Comparison of ENCODE assay signal across 35 cellular contexts in genomic region chr6:6293317-6293716, GRCh38. TPM values are rescaled to one million over a fixed set of nuclear protein-coding genes. Genes with fewer than 3 reads are reported as not detected.
"Had no signal": no experiment of that assay in that cellular context is flagged by ENCODE, and none has a peak within 500 bp of the region (broad histone marks: within the 10 kb centered on the region; RNA-seq: fewer than 3 reads in every experiment).

No MANE protein-coding gene starts in this region.

- H3K27ac ChIP-seq: ascending aorta, cardiac muscle cell, colonic mucosa, dorsolateral prefrontal cortex, gastroesophageal sphincter, hepatocyte, pancreas, prostate gland, stomach, thyroid gland, WERI-Rb-1 had no signal

- H3K4me2 ChIP-seq: hepatocyte, smooth muscle cell had no signal

- ATAC-seq: gastroesophageal sphincter; left ventricle myocardium superior; naive thymus-derived CD8-positive, alpha-beta T cell; pancreas; stimulated activated naive B cell treated with anti-CD40 and anti-IgM and Interleukin-4, amounts not matched to agents 10 μg/mL and 1 μg/mL and 100 μg/mL, for 72 hours had no signal

- H3K79me2 ChIP-seq: hepatocyte had no signal

- DNase-seq: activated CD4-positive, alpha-beta memory T cell treated with anti-CD3 and anti-CD28 coated beads for 36 hours; activated CD4-positive, alpha-beta T cell treated with anti-CD3 and anti-CD28 coated beads, Interleukin-2, amount 10 ng/mL, durations not matched to agents 24 days and 14 days; activated CD4-positive, CD25-positive, alpha-beta regulatory T cell treated with anti-CD3 and anti-CD28 coated beads, Interleukin-2, amount 50 U/mL, for 72 hours; activated CD8-positive, alpha-beta memory T cell treated with anti-CD3 and anti-CD28 coated beads, Interleukin-2, amount 50 U/mL, for 4 hours; activated effector memory CD4-positive, alpha-beta T cell treated with anti-CD3 and anti-CD28 coated beads, Interleukin-2, amount 50 U/mL, for 16 hours; activated naive CD4-positive, alpha-beta T cell treated with anti-CD3 and anti-CD28 coated beads for 36 hours; activated naive CD8-positive, alpha-beta T cell treated with anti-CD3 and anti-CD28 coated beads, Interleukin-2, amount 10 ng/mL, durations not matched to agents 7 days and 5 days; activated T-cell treated with anti-CD3 and anti-CD28 coated beads, Interleukin-2, amount 50 U/mL, for 1 hour; cerebellar nuclear complex; colonic mucosa; dorsolateral prefrontal cortex; effector memory CD4-positive, alpha-beta T cell; erythroblast; islet precursor cell; left ventricle myocardium superior; naive thymus-derived CD8-positive, alpha-beta T cell; nucleus accumbens; pancreas; stimulated activated CD4-positive, alpha-beta T cell treated with anti-CD3 and anti-CD28 coated beads, Interleukin-2, amount 100 ng/mL, for 24 hours; stimulated activated naive B cell treated with anti-CD40 and anti-IgM and Interleukin-4, amounts not matched to agents 10 μg/mL and 1 μg/mL and 100 μg/mL, for 72 hours; stomach; T-helper 9 cell; thyroid gland; WERI-Rb-1 had no signal

- H3K36me3 ChIP-seq: ascending aorta, cardiac muscle cell, colonic mucosa, gastroesophageal sphincter, pancreas, prostate gland, stomach, thyroid gland, WERI-Rb-1 had no signal

- H3K9me3 ChIP-seq: ascending aorta, colonic mucosa, gastroesophageal sphincter, pancreas, prostate gland, stomach, thyroid gland had no signal

- H3K27me3 ChIP-seq: ascending aorta, cardiac muscle cell, colonic mucosa, gastroesophageal sphincter, pancreas, thyroid gland had no signal

- H3K4me1 ChIP-seq: ascending aorta, colonic mucosa, gastroesophageal sphincter, pancreas, prostate gland, stomach had no signal

- H2AFZ ChIP-seq: hepatocyte had no signal

- H3K4me3 ChIP-seq: ascending aorta, cardiac muscle cell, colonic mucosa, dorsolateral prefrontal cortex, gastroesophageal sphincter, hepatocyte, pancreas, prostate gland, smooth muscle cell, stomach, thyroid gland had no signal

- FAIRE-seq: pancreas had no signal

RNA-seq across cellular contexts. Expression of gene F13A1, which starts 27.1 kb away (rescaled TPM):
- total RNA-seq: activated CD4-positive, alpha-beta memory T cell treated with anti-CD3 and anti-CD28 coated beads for 36 hours; activated CD4-positive, alpha-beta T cell treated with anti-CD3 and anti-CD28 coated beads, Interleukin-2, amount 10 ng/mL, durations not matched to agents 24 days and 14 days; activated CD8-positive, alpha-beta memory T cell treated with anti-CD3 and anti-CD28 coated beads for 36 hours; activated naive CD4-positive, alpha-beta T cell treated with anti-CD3 and anti-CD28 coated beads for 36 hours; activated T-helper 1 cell treated with anti-CD3 and anti-CD28 coated beads, Interleukin-12 subunit alpha, Interleukin-12 subunit beta, Interleukin-2, Interleukin-4 antibody, amounts not matched to agents 30 ng/mL and 10 ng/mL and 1 ng/mL, durations not matched to agents 14 hours and 24 hours and 36 hours; fibroblast of lung; fibroblast of villous mesenchyme; lung microvascular endothelial cell; smooth muscle cell had no signal
- polyA plus RNA-seq: fibroblast of lung had no signal
